Comparison of ENCODE assay signal across 8 cellular contexts in genomic region chr6:163405412-163406309, GRCh38. TPM values are rescaled to one million over a fixed set of nuclear protein-coding genes. Genes with fewer than 3 reads are reported as not detected.
A peak's percentile ranks its signal among the peaks of the same experiment; 100 is the strongest.
DNase-seq lines count a peak whose midpoint lies in the region; ATAC-seq, FAIRE-seq and TF ChIP-seq lines count a peak whose summit lies in the region.

No MANE protein-coding gene starts in this region.

- ATAC-seq in GM21526 (IDR thresholded peaks at IDR 0.05; ENCODE audit: low FRiP score, unreplicated experiment) = peak; percentile 86

- H3K4me1 ChIP-seq in adipocyte (ENCODE audit: control insufficient read depth, insufficient read depth, low read length) (peaks cover 28% of the 10 kb centered on the region), skeletal muscle tissue (ENCODE audit: control insufficient read depth in 3 of 3, insufficient read depth in 3 of 3, low read length in 3 of 3) (peaks cover 19 to 30% (median 26%) of the 10 kb centered on the region in 3 donors), small intestine (ENCODE audit: control insufficient read depth in 2 of 2, insufficient read depth in 1 of 2, low read depth in 1 of 2, low read length in 1 of 2) (no peaks in the 10 kb centered on the region)

- peak overlapping the region; percentile 86 for H3K9ac ChIP-seq in adipocyte (ENCODE audit: low read length)
- peak overlapping the region; percentile 84 to 90 (median 85) for H3K9ac ChIP-seq in skeletal muscle tissue (ENCODE audit: low read depth in 1 of 3, low read length in 3 of 3)

- 48 to 58% (median 53%) methylated on average over 18 of the region's 18 CpGs for WGBS in small intestine, 3 donors

- TF ChIP-seq CTCF in GM06990 (IDR thresholded peaks at IDR 0.05; ENCODE audit: insufficient read depth, low read length, poor library complexity, severe bottlenecking) = no peak

- no peaks in the 10 kb centered on the region for H3K36me3 ChIP-seq in GM06990 (ENCODE audit: control insufficient read depth, insufficient read depth, low read length)
- H3K36me3 ChIP-seq in MG63 = no peaks in the 10 kb centered on the region
- H3K36me3 ChIP-seq in adipocyte (ENCODE audit: control insufficient read depth, insufficient read depth, low read length, severe bottlenecking) = no peaks in the 10 kb centered on the region
- H3K36me3 ChIP-seq in skeletal muscle tissue (ENCODE audit: control insufficient read depth in 3 of 3, insufficient read depth in 3 of 3, low read length in 3 of 3) = no peaks in the 10 kb centered on the region
- H3K36me3 ChIP-seq in small intestine (ENCODE audit: control insufficient read depth in 2 of 2, insufficient read depth in 2 of 2, low read length in 2 of 2) = no peaks in the 10 kb centered on the region

- H3K27me3 ChIP-seq in GM06990 (replicated peaks; ENCODE audit: control insufficient read depth, insufficient read depth, low read length) (no peaks in the 10 kb centered on the region), MG63 (no peaks in the 10 kb centered on the region), adipocyte (replicated peaks; ENCODE audit: control insufficient read depth, insufficient read depth, low read length) (no peaks in the 10 kb centered on the region), skeletal muscle tissue (ENCODE audit: control insufficient read depth in 3 of 3, insufficient read depth in 3 of 3, low read length in 3 of 3) (no peaks in the 10 kb centered on the region), small intestine (ENCODE audit: control insufficient read depth in 2 of 2, insufficient read depth in 2 of 2, low read length in 2 of 2) (no peaks in the 10 kb centered on the region)

- peak overlapping the region; percentile 55 for H3K4me3 ChIP-seq in GM06990 (replicated peaks; ENCODE audit: low read depth, low read length)
- H3K4me3 ChIP-seq in MG63 = peak overlapping the region; percentile 28
- H3K4me3 ChIP-seq in adipocyte (ENCODE audit: low read length) = peak overlapping the region; percentile 78
- peak overlapping the region; percentile 64 to 84 (median 76) for H3K4me3 ChIP-seq in skeletal muscle tissue (ENCODE audit: low read length in 3 of 3)
- H3K4me3 ChIP-seq in small intestine (ENCODE audit: low read depth in 1 of 2, low read length in 2 of 2) = peak overlapping the region in 1 of 2 donors; percentile 3

- H3K9me3 ChIP-seq in MG63 = no peaks in the 10 kb centered on the region
- H3K9me3 ChIP-seq in adipocyte (ENCODE audit: control insufficient read depth, low read length) = no peaks in the 10 kb centered on the region
- H3K9me3 ChIP-seq in skeletal muscle tissue (ENCODE audit: control insufficient read depth in 3 of 3, low read length in 3 of 3) = no peaks in the 10 kb centered on the region
- H3K9me3 ChIP-seq in small intestine (ENCODE audit: control insufficient read depth, low read depth) = no peaks in the 10 kb centered on the region

- no peak for FAIRE-seq in small intestine (lab: Jason Lieb, UNC)

- H3K27ac ChIP-seq in skeletal muscle tissue (ENCODE audit: low read depth, low read length) (peak overlapping the region; percentile 93), small intestine (ENCODE audit: low read depth in 1 of 2, low read length in 1 of 2) (peak overlapping the region in 1 of 2 donors; percentile 87)

- DNase-seq in GM06990 (ENCODE audit: extremely low read depth, insufficient read length) (peak; percentile 36), MG63 (peak; percentile 38), adipocyte (ENCODE audit: low read depth) (peak; percentile 44), hepatic stellate cell (ENCODE audit: low spot score) (peak; percentile 24), small intestine (no peak), NCI-H1417 treated with DMSO at 0.1 percent for 48 hours (lab: John Stamatoyannopoulos, UW) (no peak)

RNA-seq across cellular contexts. Expression of gene QKI, which starts 8.9 kb away (rescaled TPM):
- total RNA-seq in MG63 (2014; rRNA removed; shearing (Covaris generic); ENCODE audit: low replicate concordance) = 125 and 191 TPM in 2 replicates
- 274 TPM for total RNA-seq in skeletal muscle tissue
- 10 to 100 TPM in 2 of 3 donors, 1 to 10 TPM in 1; 2.5 to 15.8 (median 11.6) TPM for polyA plus RNA-seq in small intestine

Comparison
In these comparisons a context has a peak if more than half of its experiments do, and no peak if none do; other contexts are left out.
1. DNase-seq: peak in GM06990 (single experiment), MG63 (single experiment), adipocyte (single experiment) and hepatic stellate cell (single experiment); none in small intestine (single experiment) and NCI-H1417 treated with DMSO at 0.1 percent for 48 hours (single experiment).